In genomic region chr3:115512565-115513410, GRCh38 we compare ENCODE assay signal across 8 cellular contexts.
DNase-seq lines count a peak whose midpoint lies in the region; ATAC-seq and TF ChIP-seq lines count a peak whose summit lies in the region.

No MANE protein-coding gene starts in this region.

- H3K9me2 ChIP-seq in OCI-LY1 (ENCODE audit: low read depth, low read length): no peaks in the 10 kb centered on the region

- H3K9me3 Mint-ChIP-seq in Caco-2 (ENCODE audit: unreplicated experiment) (no peaks in the 10 kb centered on the region), MCF 10A (ENCODE audit: unreplicated experiment) (no peaks in the 10 kb centered on the region), immature natural killer cell (peaks cover 0 to 2% (median 0%) of the 10 kb centered on the region in 6 donors)

- no peak for TF ChIP-seq CTCF in Caco-2 (IDR thresholded peaks at IDR 0.05; ENCODE audit: insufficient read depth in 1 of 2, low read depth in 1 of 2, low read length in 1 of 2, severe bottlenecking in 1 of 2, unreplicated experiment in 1 of 2)
- no peak for TF ChIP-seq CTCF in OCI-LY1 (IDR thresholded peaks at IDR 0.05; ENCODE audit: low read length)
- no peak for TF ChIP-seq CTCF in MCF 10A (IDR thresholded peaks at IDR 0.05; ENCODE audit: unreplicated experiment)
- no peak for TF ChIP-seq CTCF in GM10266 (IDR thresholded peaks at IDR 0.05; ENCODE audit: control insufficient read depth, insufficient read depth, low read depth, missing control alignments)

- DNase-seq in Caco-2 (no peak), MCF 10A (ENCODE audit: unreplicated experiment) (peak; percentile 21), immature natural killer cell (peak in 2 of 3 donors; percentile 1 to 23), GM10266 (ENCODE audit: extremely low spot score) (no peak)

- H3K9ac ChIP-seq in OCI-LY1 (ENCODE audit: low read length): no peak overlapping the region

- no peaks in the 10 kb centered on the region for H3K36me3 ChIP-seq in Caco-2 (ENCODE audit: control insufficient read depth, insufficient read depth, low read length)
- no peaks in the 10 kb centered on the region for H3K36me3 ChIP-seq in OCI-LY1 (ENCODE audit: insufficient read depth, low read length)

- H3K4me3 Mint-ChIP-seq in Caco-2 (ENCODE audit: unreplicated experiment) (peak overlapping the region; percentile 62), MCF 10A (ENCODE audit: unreplicated experiment) (peak overlapping the region; percentile 74), immature natural killer cell (peak overlapping the region; percentile 81 to 93 (median 89))

- CTCF ChIA-PET in Caco-2 (lab: Charles Lee): no interaction called here
- CTCF ChIA-PET in MCF 10A (lab: Yijun Ruan, JAX): interaction anchor here (0.6 kb wide), 1 partner anchor 84 kb away, joined by 4 read pairs; no protein-coding TSS in a partner anchor

- no peaks in the 10 kb centered on the region for H4K20me1 ChIP-seq in OCI-LY1 (ENCODE audit: insufficient read depth, low read length)

- BruUV-seq in Caco-2 (replicated peaks; lab: Mats Ljungman, UMichigan) (no TSS peak), MCF 10A (replicated peaks; lab: Mats Ljungman, UMichigan) (no TSS peak)

- POLR2A ChIA-PET in Caco-2 (lab: Charles Lee) (no interaction called here), MCF 10A (lab: Yijun Ruan, JAX) (interaction anchor here (1.0 kb wide), 1 partner anchor 18 kb away, joined by 3 read pairs; no protein-coding TSS in a partner anchor)

- H3K27ac Mint-ChIP-seq in Caco-2 (ENCODE audit: unreplicated experiment): no peak overlapping the region
- peak overlapping the region; percentile 10 for H3K27ac Mint-ChIP-seq in MCF 10A (ENCODE audit: low read depth, unreplicated experiment)
- H3K27ac Mint-ChIP-seq in immature natural killer cell: peak overlapping the region in 4 of 6 donors; percentile 7 to 45 (median 12)

- peaks cover 25% of the 10 kb centered on the region for H3K27me3 Mint-ChIP-seq in Caco-2 (ENCODE audit: insufficient read depth, unreplicated experiment)
- H3K27me3 Mint-ChIP-seq in MCF 10A (ENCODE audit: insufficient read depth, unreplicated experiment): peaks cover 26% of the 10 kb centered on the region
- H3K27me3 Mint-ChIP-seq in immature natural killer cell (ENCODE audit: low read depth in 3 of 3): peaks cover 5 to 23% (median 9%) of the 10 kb centered on the region in 3 donors

- no peaks in the 10 kb centered on the region for H3K36me3 Mint-ChIP-seq in Caco-2 (ENCODE audit: insufficient read depth, unreplicated experiment)
- no peaks in the 10 kb centered on the region for H3K36me3 Mint-ChIP-seq in MCF 10A (ENCODE audit: insufficient read depth, unreplicated experiment)
- H3K36me3 Mint-ChIP-seq in immature natural killer cell: no peaks in the 10 kb centered on the region

- H3K4me1 Mint-ChIP-seq in Caco-2 (ENCODE audit: low read depth, unreplicated experiment) (no peaks in the 10 kb centered on the region), MCF 10A (ENCODE audit: insufficient read depth, unreplicated experiment) (peaks cover 16% of the 10 kb centered on the region), immature natural killer cell (peaks cover 12 to 25% of the 10 kb centered on the region in 2 donors)

- no peaks in the 10 kb centered on the region for H3F3A ChIP-seq in OCI-LY1 (ENCODE audit: insufficient read depth, low read length)

- no peak overlapping the region for H3K27ac ChIP-seq in OCI-LY1 (ENCODE audit: low read depth, low read length, poor library complexity, severe bottlenecking)
- H3K27ac ChIP-seq in skin epidermis: peak overlapping the region in 2 of 21 experiments; percentile 40 to 51

- peak overlapping the region; percentile 47; the same call in 1 of the 2 replicates for H3K4me2 ChIP-seq in OCI-LY1 (ENCODE audit: low read length)

- no peaks in the 10 kb centered on the region for H3K27me3 ChIP-seq in Caco-2 (replicated peaks; ENCODE audit: control insufficient read depth, insufficient read depth, low read length)
- no peaks in the 10 kb centered on the region for H3K27me3 ChIP-seq in OCI-LY1 (ENCODE audit: insufficient read depth, low read length)

- peak; percentile 43 for ATAC-seq in HG02884 (IDR thresholded peaks at IDR 0.05; ENCODE audit: unreplicated experiment)
- no peak for ATAC-seq in GM18870 (IDR thresholded peaks at IDR 0.05; ENCODE audit: unreplicated experiment)

- intact Hi-C loops in Caco-2 (cut with micrococcal nuclease; ENCODE audit: unreplicated experiment) (no loop called here), MCF 10A (cut with micrococcal nuclease) (no loop called here)

- H2AFZ ChIP-seq in OCI-LY1 (ENCODE audit: low read length): no peak overlapping the region

- H3K9me3 ChIP-seq in Caco-2 (no peaks in the 10 kb centered on the region), OCI-LY1 (ENCODE audit: low read length) (no peaks in the 10 kb centered on the region)

- no peak overlapping the region for H3K4me3 ChIP-seq in Caco-2 (ENCODE audit: low read depth, low read length)
- H3K4me3 ChIP-seq in OCI-LY1 (ENCODE audit: low read depth, low read length, poor library complexity, severe bottlenecking): peak overlapping the region; percentile 33
- peak overlapping the region; percentile 0 to 39 (median 25) for H3K4me3 ChIP-seq in skin epidermis

- no peaks in the 10 kb centered on the region for H3K79me2 ChIP-seq in OCI-LY1 (ENCODE audit: insufficient read depth, low read length)

- no peaks in the 10 kb centered on the region for H3K4me1 ChIP-seq in Caco-2
- no peaks in the 10 kb centered on the region for H3K4me1 ChIP-seq in OCI-LY1 (ENCODE audit: insufficient read depth, low read length, severe bottlenecking)

Comparison
In these comparisons a context has a peak if more than half of its experiments do, and no peak if none do; other contexts are left out.
1. DNase-seq: peak in MCF 10A (single experiment) and immature natural killer cell (2 of 3); none in Caco-2 (0 of 2) and GM10266 (single experiment).
2. Peak in every context shown above with its lines, with median percentiles within 50 percentile points of each other: H3K4me3 Mint-ChIP-seq.